15 cellular contexts compared by ENCODE assay signal in the genomic region with DNA sequence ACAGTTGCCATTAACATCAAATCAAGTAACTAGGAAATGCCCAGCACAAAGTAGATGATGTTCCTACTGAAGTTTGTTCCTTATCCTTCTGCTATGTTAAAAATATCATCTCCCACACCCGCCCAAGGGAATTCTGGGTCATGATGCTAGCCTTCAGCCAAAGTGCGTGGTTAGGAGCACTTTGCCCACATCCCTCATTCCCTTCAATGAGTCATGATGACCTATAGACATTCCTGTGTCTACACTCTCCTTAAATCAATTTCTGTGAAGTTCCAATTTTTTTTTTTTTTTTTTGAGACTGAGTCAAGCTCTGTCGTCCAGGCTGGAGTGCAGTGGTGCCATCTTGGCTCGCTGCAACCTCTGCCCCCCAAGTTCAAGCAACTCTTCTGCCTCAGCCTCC. TPM values are rescaled to one million over a fixed set of nuclear protein-coding genes. Genes with fewer than 3 reads are reported as not detected.
DNase-seq lines count a peak whose midpoint lies in the region; ATAC-seq and TF ChIP-seq lines count a peak whose summit lies in the region.
"Had no signal": no experiment of that assay in that cellular context is flagged by ENCODE, and none has a peak within 500 bp of the region (broad histone marks: within the 10 kb centered on the region; RNA-seq: fewer than 3 reads in every experiment).

No MANE protein-coding gene starts in this region.

- no peaks in the 10 kb centered on the region for H3K9me3 ChIP-seq in skeletal muscle satellite cell (replicated peaks; ENCODE audit: low read length)
- H3K9me3 ChIP-seq: mucosa of descending colon had no signal

- no peaks in the 10 kb centered on the region for H3K36me3 ChIP-seq in skeletal muscle satellite cell (ENCODE audit: insufficient read depth, low read length)

- TF ChIP-seq POLR2A in GM18505 (IDR thresholded peaks at IDR 0.05; ENCODE audit: borderline replicate concordance, extremely low read depth, insufficient read depth, insufficient read length): no peak

- peak overlapping the region; percentile 86 for H3K9ac ChIP-seq in skeletal muscle satellite cell (ENCODE audit: low read depth, low read length)

- intact Hi-C loops in sciatic nerve (cut with DNase I): no loop called here

- peak overlapping the region; percentile 18 for H3K4me3 ChIP-seq in skeletal muscle satellite cell (ENCODE audit: low read length)
- H3K4me3 ChIP-seq: mucosa of descending colon had no signal

- DNase-seq in EL: peak; percentile 98
- peak; percentile 68 for DNase-seq in RKO (ENCODE audit: low spot score)
- peak; percentile 64 for DNase-seq in fibroblast of gingiva (ENCODE audit: low read depth)
- DNase-seq in sciatic nerve (ENCODE audit: low spot score): no peak
- DNase-seq in activated CD4-positive, alpha-beta T cell treated with anti-CD3 and anti-CD28 coated beads for 1 hour: no peak
- DNase-seq: activated CD8-positive, alpha-beta T cell treated with anti-CD3 and anti-CD28 coated beads, Interleukin-2, amount 10 ng/mL, durations not matched to agents 7 days and 5 days; activated gamma-delta T cell treated with Interleukin-2 at 50 U/mL for 16 hours; COR-L47; mucosa of descending colon; stimulated activated CD4-positive, alpha-beta T cell treated with anti-CD3 and anti-CD28 coated beads, Interleukin-4, amount 100 ng/mL, for 4 hours; stimulated activated naive CD8-positive, alpha-beta T cell treated with anti-CD3 and anti-CD28 coated beads, Interleukin-15, Interleukin-2, amounts not matched to agents 100 U/mL and 50 U/mL, for 24 hours had no signal

- H3K27me3 ChIP-seq in skeletal muscle satellite cell (ENCODE audit: control insufficient read depth, insufficient read depth, low read length): no peaks in the 10 kb centered on the region

- peak overlapping the region; percentile 50 for H3K4me2 ChIP-seq in skeletal muscle satellite cell (ENCODE audit: low read length)

- peaks cover 39% of the 10 kb centered on the region for H3K4me1 ChIP-seq in skeletal muscle satellite cell (ENCODE audit: control insufficient read depth, insufficient read depth, low read length)

- no peak for ATAC-seq in sciatic nerve
- ATAC-seq in HG02678 (IDR thresholded peaks at IDR 0.05; ENCODE audit: unreplicated experiment): no peak
- ATAC-seq in GM18505 (IDR thresholded peaks at IDR 0.05; ENCODE audit: unreplicated experiment): no peak
- ATAC-seq: activated CD8-positive, alpha-beta T cell treated with anti-CD3 and anti-CD28 coated beads, Interleukin-2, amount 10 ng/mL, durations not matched to agents 7 days and 5 days; mucosa of descending colon; stimulated activated naive CD8-positive, alpha-beta T cell treated with anti-CD3 and anti-CD28 coated beads, Interleukin-15, Interleukin-2, amounts not matched to agents 100 U/mL and 50 U/mL, for 24 hours had no signal

RNA-seq across cellular contexts. Expression of gene RXFP2, which starts 17.0 kb away (rescaled TPM):
- total RNA-seq in skeletal muscle satellite cell (2012; rRNA removed): not detected in 2 replicates
- total RNA-seq in sciatic nerve: not detected
- total RNA-seq: activated CD8-positive, alpha-beta T cell treated with anti-CD3 and anti-CD28 coated beads, Interleukin-2, amount 10 ng/mL, durations not matched to agents 7 days and 5 days; mucosa of descending colon; pulmonary artery endothelial cell had no signal

Comparison
In these comparisons a context has a peak if more than half of its experiments do, and no peak if none do; other contexts are left out.
1. DNase-seq: peak in EL (single experiment), RKO (single experiment) and fibroblast of gingiva (single experiment); none in sciatic nerve (single experiment) and activated CD4-positive, alpha-beta T cell treated with anti-CD3 and anti-CD28 coated beads for 1 hour (single experiment).